8 cellular contexts compared by ENCODE assay signal in genomic region chr4:76148142-76148849, GRCh38. TPM values are rescaled to one million over a fixed set of nuclear protein-coding genes. Genes with fewer than 3 reads are reported as not detected.
A peak's percentile ranks its signal among the peaks of the same experiment; 100 is the strongest.
DNase-seq lines count a peak whose midpoint lies in the region; ATAC-seq and TF ChIP-seq lines count a peak whose summit lies in the region.

NUP54 (minus strand) TSS chr4:76148397; CDS start chr4:76148374, 23 bp downstream.

- CTCF ChIA-PET in activated B cell treated with CpG ODN at 0.5 μM for 24 hours (lab: Charles Lee): interaction anchor here (0.9 kb wide), 1 partner anchor 31 kb away, joined by 3 read pairs; no protein-coding TSS in a partner anchor

- peak within 1 kb of the TSS; percentile 61 for H3K27ac ChIP-seq in caudate nucleus (ENCODE audit: low read depth, low read length)

- in situ Hi-C loops in GM18951 (cut with MboI; ENCODE audit: low sequenced_read_pairs, unreplicated experiment): no loop called here

- ATAC-seq in HG03196 (IDR thresholded peaks at IDR 0.05; ENCODE audit: unreplicated experiment) (peak; percentile 99), activated B cell treated with CpG ODN at 0.5 μM for 24 hours (ENCODE audit: low read depth) (peak; percentile 98)

- TF ChIP-seq CTCF in activated B cell treated with CpG ODN at 0.5 μM for 24 hours (IDR thresholded peaks at IDR 0.05): no peak

- DNase-seq in AG08395 (ENCODE audit: low spot score) (peak; percentile 96), NCI-H345 (lab: John Stamatoyannopoulos, UW) (peak; percentile 91), activated B cell treated with CpG ODN at 0.5 μM for 24 hours (peak; percentile 93), caudate nucleus (lab: John Stamatoyannopoulos, UW) (peak; percentile 58 to 97 (median 90)), immature natural killer cell (peak; percentile 88 to 93 (median 90)), smooth muscle cell of the brain vasculature (ENCODE audit: low read depth, low spot score) (peak; percentile 89)

- H3K9me3 Mint-ChIP-seq in activated B cell treated with CpG ODN at 0.5 μM for 24 hours (no peaks in the 10 kb centered on the region), immature natural killer cell (no peaks in the 10 kb centered on the region)

- POLR2A ChIA-PET in activated B cell treated with CpG ODN at 0.5 μM for 24 hours (lab: Charles Lee): interaction anchor here (0.8 to 2.2 kb wide), 7 partner anchors 9 to 210 kb away, joined by 3 to 6 read pairs (median 3); partner anchors contain the start of gene SDAD1

- H3K4me3 Mint-ChIP-seq in activated B cell treated with CpG ODN at 0.5 μM for 24 hours (peak within 1 kb of the TSS; percentile 98), immature natural killer cell (peak within 1 kb of the TSS; percentile 95 to 99 (median 97))

- H3K27me3 Mint-ChIP-seq in activated B cell treated with CpG ODN at 0.5 μM for 24 hours (no peaks in the 10 kb centered on the region), immature natural killer cell (ENCODE audit: low read depth in 3 of 3) (peaks cover 0 to 3% (median 0%) of the 10 kb centered on the region in 3 donors)

- H3K27ac Mint-ChIP-seq in activated B cell treated with CpG ODN at 0.5 μM for 24 hours: peak within 1 kb of the TSS; percentile 94
- H3K27ac Mint-ChIP-seq in immature natural killer cell: peak within 1 kb of the TSS; percentile 92 to 99 (median 96)

- peak; percentile 80 for TF ChIP-seq POLR2A in GM18951 (IDR thresholded peaks at IDR 0.05; ENCODE audit: extremely low read depth, insufficient read depth, insufficient read length)

- intact Hi-C loops in activated B cell treated with CpG ODN at 0.5 μM for 24 hours (cut with micrococcal nuclease): loop anchor here (1.0 to 5.0 kb wide), 8 partner anchors 51 to 1714 kb away; partner anchors contain the start of genes MRPL1, NAAA, RCHY1 and SCARB2

- peaks cover 33% of the 10 kb centered on the region for H3K4me1 Mint-ChIP-seq in activated B cell treated with CpG ODN at 0.5 μM for 24 hours
- H3K4me1 Mint-ChIP-seq in immature natural killer cell: peaks cover 35 to 54% of the 10 kb centered on the region in 2 donors

- peaks cover 12% of the 10 kb centered on the region for H3K36me3 Mint-ChIP-seq in activated B cell treated with CpG ODN at 0.5 μM for 24 hours (ENCODE audit: low read depth)
- no peaks in the 10 kb centered on the region for H3K36me3 Mint-ChIP-seq in immature natural killer cell

RNA-seq across cellular contexts. Expression of gene NUP54, which starts in this region (rescaled TPM):
- total RNA-seq in activated B cell treated with CpG ODN at 0.5 μM for 24 hours: 48.1 and 58.9 TPM in 2 replicates
- 10 to 100 TPM; 33.0 to 39.2 (median 33.8) TPM for polyA plus RNA-seq in immature natural killer cell

Comparison
In these comparisons a context has a peak if more than half of its experiments do, and no peak if none do; other contexts are left out.
1. Peak in every context shown above with its lines: DNase-seq, ATAC-seq and H3K27ac ChIP-seq.